19 cellular contexts compared by ENCODE assay signal in the genomic region with DNA sequence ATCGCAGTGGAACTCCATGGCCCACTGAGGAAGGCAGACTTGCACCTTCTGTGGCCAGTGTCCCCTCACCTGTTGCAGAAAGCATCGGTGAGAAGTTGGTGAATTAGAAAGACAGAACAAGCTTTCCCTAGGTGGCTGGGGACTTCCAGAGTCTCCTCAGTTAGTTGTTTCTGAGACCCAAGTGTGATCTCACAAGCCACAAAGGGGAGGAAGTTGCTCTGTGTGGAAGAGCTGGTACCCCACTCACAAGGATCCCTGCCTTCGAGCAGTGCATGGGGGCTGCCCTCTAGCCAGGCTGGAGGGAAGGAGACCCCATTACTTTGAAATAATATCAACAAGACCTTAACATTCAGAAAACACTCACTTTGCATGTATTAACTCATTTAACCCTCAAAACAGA. TPM values are rescaled to one million over a fixed set of nuclear protein-coding genes. Genes with fewer than 3 reads are reported as not detected.
DNase-seq lines count a peak whose midpoint lies in the region; ATAC-seq and TF ChIP-seq lines count a peak whose summit lies in the region.
"Had no signal": no experiment of that assay in that cellular context is flagged by ENCODE, and none has a peak within 500 bp of the region (broad histone marks: within the 10 kb centered on the region; RNA-seq: fewer than 3 reads in every experiment).

No MANE protein-coding gene starts in this region.

- WGBS in upper lobe of left lung, 2 donors = 81 to 84% methylated on average over 3 of the region's 3 CpGs

- H3K9me3 Mint-ChIP-seq in activated T-cell treated with anti-CD3 and anti-CD28 coated beads, Interleukin-2, amount 50 U/mL, for 72 hours = no peaks in the 10 kb centered on the region
- no peaks in the 10 kb centered on the region for H3K9me3 Mint-ChIP-seq in activated T-cell treated with anti-CD3 and anti-CD28 coated beads, Interleukin-2, amount 50 U/mL, for 24 hours
- H3K9me3 Mint-ChIP-seq: CD4-positive, alpha-beta memory T cell; IgD-negative memory B cell; memory B cell had no signal

- TF ChIP-seq CTCF in coronary artery (IDR thresholded peaks at IDR 0.05) (no peak), osteoblast (IDR thresholded peaks at IDR 0.05; ENCODE audit: extremely low read depth, low read depth, low read length) (no peak), upper lobe of left lung (IDR thresholded peaks at IDR 0.05) (no peak)

- H3K36me3 ChIP-seq in osteoblast (ENCODE audit: insufficient read depth, low read length) (no peaks in the 10 kb centered on the region), upper lobe of left lung (no peaks in the 10 kb centered on the region)

- H3K4me2 ChIP-seq in osteoblast (ENCODE audit: insufficient read depth, low read length) = no peak overlapping the region

- peaks cover 7% of the 10 kb centered on the region for H3K4me1 Mint-ChIP-seq in activated T-cell treated with anti-CD3 and anti-CD28 coated beads, Interleukin-2, amount 50 U/mL, for 72 hours (ENCODE audit: low read depth)
- peaks cover 1% of the 10 kb centered on the region for H3K4me1 Mint-ChIP-seq in activated T-cell treated with anti-CD3 and anti-CD28 coated beads, Interleukin-2, amount 50 U/mL, for 24 hours (ENCODE audit: low read depth)

- H3K4me3 ChIP-seq in coronary artery (peak overlapping the region; percentile 86), osteoblast (ENCODE audit: insufficient read depth, low read length) (no peak overlapping the region), upper lobe of left lung (peak overlapping the region; percentile 8 to 47 (median 37))

- peaks cover 9% of the 10 kb centered on the region for H3K27me3 Mint-ChIP-seq in activated T-cell treated with anti-CD3 and anti-CD28 coated beads, Interleukin-2, amount 50 U/mL, for 72 hours (ENCODE audit: low read depth)
- peaks cover 12% of the 10 kb centered on the region for H3K27me3 Mint-ChIP-seq in activated T-cell treated with anti-CD3 and anti-CD28 coated beads, Interleukin-2, amount 50 U/mL, for 24 hours

- H2AFZ ChIP-seq in osteoblast (ENCODE audit: low read length) = peak overlapping the region; percentile 7
- H2AFZ ChIP-seq: parathyroid adenoma had no signal

- no peak overlapping the region for H3K27ac Mint-ChIP-seq in activated T-cell treated with anti-CD3 and anti-CD28 coated beads, Interleukin-2, amount 50 U/mL, for 72 hours
- H3K27ac Mint-ChIP-seq in activated T-cell treated with anti-CD3 and anti-CD28 coated beads, Interleukin-2, amount 50 U/mL, for 24 hours = no peak overlapping the region
- H3K27ac Mint-ChIP-seq: memory B cell had no signal

- TF ChIP-seq EP300 in upper lobe of left lung (IDR thresholded peaks at IDR 0.05) = no peak

- no peaks in the 10 kb centered on the region for H4K20me1 ChIP-seq in osteoblast (ENCODE audit: insufficient read depth, low read length)

- no peak overlapping the region for H3K4me3 Mint-ChIP-seq in activated T-cell treated with anti-CD3 and anti-CD28 coated beads, Interleukin-2, amount 50 U/mL, for 72 hours
- H3K4me3 Mint-ChIP-seq in activated T-cell treated with anti-CD3 and anti-CD28 coated beads, Interleukin-2, amount 50 U/mL, for 24 hours = no peak overlapping the region
- H3K4me3 Mint-ChIP-seq: CD4-positive, alpha-beta memory T cell; IgD-negative memory B cell; memory B cell had no signal

- H3K4me1 ChIP-seq in osteoblast (ENCODE audit: insufficient read depth, low read length) (peaks cover 39% of the 10 kb centered on the region), upper lobe of left lung (peaks cover 7 to 17% (median 12%) of the 10 kb centered on the region in 4 donors)

- no peaks in the 10 kb centered on the region for H3K79me2 ChIP-seq in osteoblast (ENCODE audit: insufficient read depth, low read length)
- H3K79me2 ChIP-seq: parathyroid adenoma had no signal

- no peak for DNase-seq in activated T-cell treated with anti-CD3 and anti-CD28 coated beads, Interleukin-2, amount 50 U/mL, for 72 hours
- no peak for DNase-seq in activated T-cell treated with anti-CD3 and anti-CD28 coated beads, Interleukin-2, amount 50 U/mL, for 24 hours
- no peak for DNase-seq in coronary artery (ENCODE audit: low spot score)
- no peak for DNase-seq in osteoblast (ENCODE audit: insufficient read length, low spot score, missing footprints)
- DNase-seq in upper lobe of left lung = no peak
- no peak for DNase-seq in NK-92 treated with Interleukin-12 subunit alpha and Interleukin-12 subunit beta, amount 100 ng/mL, for 24 hours (lab: John Stamatoyannopoulos, UW)
- DNase-seq in COLO829 (ENCODE audit: low spot score) = no peak
- DNase-seq: 8988T; activated CD4-positive, CD25-positive, alpha-beta regulatory T cell; CD4-positive, alpha-beta memory T cell; H7; NCI-H1092 treated with DMSO at 0.1 percent for 48 hours had no signal

- H3K27me3 ChIP-seq in osteoblast (ENCODE audit: insufficient read depth, low read length) (peaks cover 2% of the 10 kb centered on the region), upper lobe of left lung (no peaks in the 10 kb centered on the region)

- H3K36me3 Mint-ChIP-seq in activated T-cell treated with anti-CD3 and anti-CD28 coated beads, Interleukin-2, amount 50 U/mL, for 72 hours (ENCODE audit: insufficient read depth in 2 of 2) = no peaks in the 10 kb centered on the region
- no peaks in the 10 kb centered on the region for H3K36me3 Mint-ChIP-seq in activated T-cell treated with anti-CD3 and anti-CD28 coated beads, Interleukin-2, amount 50 U/mL, for 24 hours (ENCODE audit: low read depth)
- H3K36me3 Mint-ChIP-seq: CD4-positive, alpha-beta memory T cell; IgD-negative memory B cell; memory B cell had no signal

- TF ChIP-seq POLR2A in upper lobe of left lung (IDR thresholded peaks at IDR 0.05) = no peak

- peak; percentile 51 to 60 for ATAC-seq in activated T-cell treated with anti-CD3 and anti-CD28 coated beads, Interleukin-2, amount 50 U/mL, for 72 hours (replicated peaks in 1 of 2)
- ATAC-seq in upper lobe of left lung (ENCODE audit: low FRiP score in 2 of 2) (no peak), HG03521 (IDR thresholded peaks at IDR 0.05; ENCODE audit: unreplicated experiment) (no peak)
- ATAC-seq: esophagus mucosa, Panc1 had no signal

- H3K27ac ChIP-seq in coronary artery (peak overlapping the region; percentile 82 to 92), osteoblast (ENCODE audit: low read depth, low read length) (no peak overlapping the region), upper lobe of left lung (peak overlapping the region; percentile 44 to 78 (median 74))
- H3K27ac ChIP-seq: parathyroid adenoma had no signal

- no peaks in the 10 kb centered on the region for H3K9me3 ChIP-seq in osteoblast (ENCODE audit: low read depth, low read length)
- H3K9me3 ChIP-seq in upper lobe of left lung = no peaks in the 10 kb centered on the region

RNA-seq across cellular contexts. Expression of gene PRELP, which starts 2.1 kb away (rescaled TPM):
- total RNA-seq in activated T-cell treated with anti-CD3 and anti-CD28 coated beads, Interleukin-2, amount 50 U/mL, for 72 hours = not detected
- total RNA-seq in osteoblast (0.29 and 0.36 TPM in 2 replicates), upper lobe of left lung (100 to 1,000 TPM in 1 of 6 donors, 10 to 100 TPM in 5; 30.4 to 104 (median 47.3) TPM)
- total RNA-seq: CD4-positive, alpha-beta memory T cell; NCI-H460 had no signal

RNA-seq across cellular contexts. Expression of gene OPTC, which starts 16.2 kb away (rescaled TPM):
- not detected for total RNA-seq in activated T-cell treated with anti-CD3 and anti-CD28 coated beads, Interleukin-2, amount 50 U/mL, for 72 hours
- total RNA-seq in osteoblast (not detected in 2 replicates), upper lobe of left lung (not detected)
- total RNA-seq: CD4-positive, alpha-beta memory T cell; esophagus mucosa; NCI-H460 had no signal

Comparison
In these comparisons a context has a peak if more than half of its experiments do, and no peak if none do; other contexts are left out.
1. ATAC-seq: peak in activated T-cell treated with anti-CD3 and anti-CD28 coated beads, Interleukin-2, amount 50 U/mL, for 72 hours (2 of 2); none in upper lobe of left lung (0 of 2) and HG03521 (single experiment).
2. RNA of gene PRELP, which starts 2.1 kb away (total RNA-seq): 30.4 to 104 TPM in upper lobe of left lung; 0.29 to 0.36 TPM in osteoblast and not detected in activated T-cell treated with anti-CD3 and anti-CD28 coated beads, Interleukin-2, amount 50 U/mL, for 72 hours; every median in the first group is over 10 times any median in the second.